Comparison of ENCODE assay signal across 1 cellular context in the genomic region with DNA sequence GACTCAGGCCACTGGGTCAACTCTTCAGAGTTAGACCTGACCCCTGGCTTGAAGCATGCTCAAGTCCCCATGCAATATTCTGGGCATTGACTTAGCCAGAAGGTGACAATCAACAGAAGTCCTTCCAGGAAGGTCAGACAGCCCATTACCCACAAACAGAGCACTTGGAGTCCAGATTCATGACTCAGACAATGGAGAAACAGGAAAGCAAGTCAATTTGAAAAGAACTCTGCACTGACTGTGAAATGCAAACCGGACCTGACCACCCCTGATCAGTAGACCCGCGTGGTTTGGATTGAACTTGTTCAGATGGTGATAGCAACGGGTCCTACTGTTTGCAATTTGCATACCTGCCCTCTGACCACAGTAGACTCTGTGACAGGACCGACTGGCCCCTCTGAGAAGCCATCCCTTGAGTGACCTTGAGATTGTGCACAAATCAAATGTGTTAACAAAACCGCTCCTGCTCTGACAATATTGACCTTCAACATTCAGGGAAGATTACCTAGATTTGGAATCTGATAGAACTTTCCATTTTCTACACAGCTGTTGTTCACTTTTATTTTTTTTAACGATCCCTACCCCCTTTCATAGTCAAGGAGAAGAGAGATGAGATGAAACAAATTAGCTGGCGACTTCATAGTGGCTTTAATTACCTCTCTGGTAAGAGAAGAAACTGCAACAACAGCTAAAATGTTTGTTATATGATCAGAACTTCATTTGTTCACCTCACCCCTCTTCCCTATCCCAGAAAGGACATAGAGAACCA.
TF ChIP-seq lines count a peak whose summit lies in the region.

No MANE protein-coding gene starts in this region.

TF ChIP-seq in HepG2, 621 proteins besides CTCF, POLR2A, EP300 and RAD21 (continued from another document and continues in another):
- TF ChIP-seq LRRFIP1 (CRISPR knock-in tag; conservative IDR thresholded peaks at IDR 0.05) (no peak), ZNF142 (CRISPR knock-in tag; IDR thresholded peaks at IDR 0.05) (no peak), GMEB1 (CRISPR knock-in tag; IDR thresholded peaks at IDR 0.05; ENCODE audit: borderline replicate concordance) (no peak; the same call in 1 of the 2 replicates), HNRNPUL1 (IDR thresholded peaks at IDR 0.05; ENCODE audit: low read depth, low read length) (no peak), ZNF749 (CRISPR knock-in tag; IDR thresholded peaks at IDR 0.05; ENCODE audit: borderline replicate concordance) (peak; percentile 67; the same call in 1 of the 2 replicates), NFATC3 (CRISPR knock-in tag; IDR thresholded peaks at IDR 0.05) (no peak), PAF1 (CRISPR knock-in tag; IDR thresholded peaks at IDR 0.05) (no peak), ZNF3 (CRISPR knock-in tag; IDR thresholded peaks at IDR 0.05) (no peak), ZNF75D (CRISPR knock-in tag; IDR thresholded peaks at IDR 0.05; ENCODE audit: borderline replicate concordance) (no peak), FOXO4 (CRISPR knock-in tag; conservative IDR thresholded peaks at IDR 0.05) (no peak), ZKSCAN1 (IDR thresholded peaks at IDR 0.05; ENCODE audit: low read length) (no peak), JARID2 (CRISPR knock-in tag; IDR thresholded peaks at IDR 0.05; ENCODE audit: insufficient replicate concordance) (no peak), ZNF33B (CRISPR knock-in tag; IDR thresholded peaks at IDR 0.05) (0 out of 2 replicates have a peak, but pooled peaks have one; percentile 25), ZNF30 (CRISPR knock-in tag; IDR thresholded peaks at IDR 0.05) (no peak), ZNF354B (CRISPR knock-in tag; IDR thresholded peaks at IDR 0.05) (no peak), ZNF605 (CRISPR knock-in tag; IDR thresholded peaks at IDR 0.05) (no peak), MBD4 (IDR thresholded peaks at IDR 0.05; ENCODE audit: borderline replicate concordance, low read length) (no peak), DMAP1 (CRISPR knock-in tag; IDR thresholded peaks at IDR 0.05) (no peak), NAIF1 (CRISPR knock-in tag; IDR thresholded peaks at IDR 0.05; ENCODE audit: borderline replicate concordance) (no peak), ZNF17 (CRISPR knock-in tag; IDR thresholded peaks at IDR 0.05) (no peak), SMARCE1 (IDR thresholded peaks at IDR 0.05; ENCODE audit: borderline replicate concordance) (no peak), RAD51 (IDR thresholded peaks at IDR 0.05; ENCODE audit: borderline replicate concordance) (no peak), ELF1 (CRISPR knock-in tag; IDR thresholded peaks at IDR 0.05) (no peak), ZNF562 (CRISPR knock-in tag; IDR thresholded peaks at IDR 0.05; ENCODE audit: borderline replicate concordance) (no peak), PHF8 (CRISPR knock-in tag; IDR thresholded peaks at IDR 0.05) (peak; percentile 32; the same call in 1 of the 2 replicates), GRHL1 (CRISPR knock-in tag; conservative IDR thresholded peaks at IDR 0.05) (no peak), MEIS1 (CRISPR knock-in tag; IDR thresholded peaks at IDR 0.05; ENCODE audit: borderline replicate concordance) (peak; percentile 70; the same call in 1 of the 2 replicates), MTERF4 (CRISPR knock-in tag; IDR thresholded peaks at IDR 0.05) (no peak), HNRNPL (IDR thresholded peaks at IDR 0.05; ENCODE audit: low read depth, low read length) (no peak), ZNF784 (CRISPR knock-in tag; IDR thresholded peaks at IDR 0.05; ENCODE audit: borderline replicate concordance) (no peak)
- TF ChIP-seq, protein P1, sequence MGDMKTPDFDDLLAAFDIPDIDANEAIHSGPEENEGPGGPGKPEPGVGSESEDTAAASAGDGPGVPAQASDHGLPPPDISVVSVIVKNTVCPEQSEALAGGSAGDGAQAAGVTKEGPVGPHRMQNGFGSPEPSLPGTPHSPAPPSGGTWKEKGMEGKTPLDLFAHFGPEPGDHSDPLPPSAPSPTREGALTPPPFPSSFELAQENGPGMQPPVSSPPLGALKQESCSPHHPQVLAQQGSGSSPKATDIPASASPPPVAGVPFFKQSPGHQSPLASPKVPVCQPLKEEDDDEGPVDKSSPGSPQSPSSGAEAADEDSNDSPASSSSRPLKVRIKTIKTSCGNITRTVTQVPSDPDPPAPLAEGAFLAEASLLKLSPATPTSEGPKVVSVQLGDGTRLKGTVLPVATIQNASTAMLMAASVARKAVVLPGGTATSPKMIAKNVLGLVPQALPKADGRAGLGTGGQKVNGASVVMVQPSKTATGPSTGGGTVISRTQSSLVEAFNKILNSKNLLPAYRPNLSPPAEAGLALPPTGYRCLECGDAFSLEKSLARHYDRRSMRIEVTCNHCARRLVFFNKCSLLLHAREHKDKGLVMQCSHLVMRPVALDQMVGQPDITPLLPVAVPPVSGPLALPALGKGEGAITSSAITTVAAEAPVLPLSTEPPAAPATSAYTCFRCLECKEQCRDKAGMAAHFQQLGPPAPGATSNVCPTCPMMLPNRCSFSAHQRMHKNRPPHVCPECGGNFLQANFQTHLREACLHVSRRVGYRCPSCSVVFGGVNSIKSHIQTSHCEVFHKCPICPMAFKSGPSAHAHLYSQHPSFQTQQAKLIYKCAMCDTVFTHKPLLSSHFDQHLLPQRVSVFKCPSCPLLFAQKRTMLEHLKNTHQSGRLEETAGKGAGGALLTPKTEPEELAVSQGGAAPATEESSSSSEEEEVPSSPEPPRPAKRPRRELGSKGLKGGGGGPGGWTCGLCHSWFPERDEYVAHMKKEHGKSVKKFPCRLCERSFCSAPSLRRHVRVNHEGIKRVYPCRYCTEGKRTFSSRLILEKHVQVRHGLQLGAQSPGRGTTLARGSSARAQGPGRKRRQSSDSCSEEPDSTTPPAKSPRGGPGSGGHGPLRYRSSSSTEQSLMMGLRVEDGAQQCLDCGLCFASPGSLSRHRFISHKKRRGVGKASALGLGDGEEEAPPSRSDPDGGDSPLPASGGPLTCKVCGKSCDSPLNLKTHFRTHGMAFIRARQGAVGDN (CRISPR knock-in tag; IDR thresholded peaks at IDR 0.05) = no peak
- TF ChIP-seq, protein P2, sequence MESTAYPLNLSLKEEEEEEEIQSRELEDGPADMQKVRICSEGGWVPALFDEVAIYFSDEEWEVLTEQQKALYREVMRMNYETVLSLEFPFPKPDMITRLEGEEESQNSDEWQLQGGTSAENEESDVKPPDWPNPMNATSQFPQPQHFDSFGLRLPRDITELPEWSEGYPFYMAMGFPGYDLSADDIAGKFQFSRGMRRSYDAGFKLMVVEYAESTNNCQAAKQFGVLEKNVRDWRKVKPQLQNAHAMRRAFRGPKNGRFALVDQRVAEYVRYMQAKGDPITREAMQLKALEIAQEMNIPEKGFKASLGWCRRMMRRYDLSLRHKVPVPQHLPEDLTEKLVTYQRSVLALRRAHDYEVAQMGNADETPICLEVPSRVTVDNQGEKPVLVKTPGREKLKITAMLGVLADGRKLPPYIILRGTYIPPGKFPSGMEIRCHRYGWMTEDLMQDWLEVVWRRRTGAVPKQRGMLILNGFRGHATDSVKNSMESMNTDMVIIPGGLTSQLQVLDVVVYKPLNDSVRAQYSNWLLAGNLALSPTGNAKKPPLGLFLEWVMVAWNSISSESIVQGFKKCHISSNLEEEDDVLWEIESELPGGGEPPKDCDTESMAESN (CRISPR knock-in tag; conservative IDR thresholded peaks at IDR 0.05) = peak; percentile 79; the same call in 1 of the 2 replicates
